In genomic region chr5:124411089-124411488, GRCh38 we compare ENCODE assay signal across 9 cellular contexts.
DNase-seq lines count a peak whose midpoint lies in the region; ATAC-seq and TF ChIP-seq lines count a peak whose summit lies in the region.
"Had no signal": no experiment of that assay in that cellular context is flagged by ENCODE, and none has a peak within 500 bp of the region (broad histone marks: within the 10 kb centered on the region; RNA-seq: fewer than 3 reads in every experiment).

No MANE protein-coding gene starts in this region.

- H3K9me3 ChIP-seq in GM23248 (ENCODE audit: low read depth) = no peaks in the 10 kb centered on the region

- ATAC-seq in GM18511 (IDR thresholded peaks at IDR 0.05; ENCODE audit: unreplicated experiment) (peak; percentile 44), foreskin keratinocyte (no peak)

- H3K4me3 ChIP-seq in GM23248 = no peak overlapping the region

- no peaks in the 10 kb centered on the region for H3K79me2 ChIP-seq in GM23248 (ENCODE audit: insufficient read depth)

- in situ Hi-C loops in GM23248 (cut with MboI) = no loop called here

- no peak overlapping the region for H2AFZ ChIP-seq in GM23248

- H3K36me3 ChIP-seq in GM23248 (ENCODE audit: low read depth) = no peaks in the 10 kb centered on the region

- peak; percentile 5 for DNase-seq in GM23248
- DNase-seq in NCI-H146 treated with DMSO at 0.1 percent for 48 hours (lab: John Stamatoyannopoulos, UW; ENCODE audit: unreplicated experiment) = peak; percentile 12
- DNase-seq in foreskin keratinocyte = no peak
- no peak for DNase-seq in CD14-positive monocyte (ENCODE audit: low spot score)
- no peak for DNase-seq in GM20000 (ENCODE audit: low spot score)
- no peak for DNase-seq in progenitor cell of endocrine pancreas (ENCODE audit: low spot score, unreplicated experiment)
- no peak for DNase-seq in DMS153 treated with DMSO at 0.1 percent for 48 hours (lab: John Stamatoyannopoulos, UW; ENCODE audit: unreplicated experiment)
- DNase-seq: activated gamma-delta T cell treated with Interleukin-2 at 50 U/mL for 16 hours had no signal

- H3K27me3 Mint-ChIP-seq in CD14-positive monocyte (ENCODE audit: low read depth in 3 of 3) (no peaks in the 10 kb centered on the region), progenitor cell of endocrine pancreas (no peaks in the 10 kb centered on the region)

- H3K4me1 Mint-ChIP-seq in CD14-positive monocyte = no peaks in the 10 kb centered on the region
- H3K4me1 Mint-ChIP-seq in progenitor cell of endocrine pancreas (ENCODE audit: low read depth) = peaks cover 12% of the 10 kb centered on the region

- H4K20me1 ChIP-seq in GM23248 (ENCODE audit: insufficient read depth) = no peaks in the 10 kb centered on the region

- H3K36me3 Mint-ChIP-seq in CD14-positive monocyte (no peaks in the 10 kb centered on the region), progenitor cell of endocrine pancreas (ENCODE audit: insufficient read depth) (peaks cover 2% of the 10 kb centered on the region)

- no peak overlapping the region for H3K9ac ChIP-seq in GM23248

- H3K27me3 ChIP-seq in GM23248 (replicated peaks; ENCODE audit: insufficient read depth) = 0 out of 2 replicates have a peak, but pooled peaks cover 3% of the 10 kb centered on the region
- no peaks in the 10 kb centered on the region for H3K27me3 ChIP-seq in foreskin keratinocyte

- no peaks in the 10 kb centered on the region for H3F3A ChIP-seq in GM23248 (ENCODE audit: insufficient read depth)

- H3K27ac ChIP-seq in GM23248 = no peak overlapping the region
- H3K27ac ChIP-seq in foreskin keratinocyte = no peak overlapping the region

- intact Hi-C loops in CD14-positive monocyte (cut with micrococcal nuclease) = no loop called here

- no peak overlapping the region for H3K27ac Mint-ChIP-seq in CD14-positive monocyte
- no peak overlapping the region for H3K27ac Mint-ChIP-seq in progenitor cell of endocrine pancreas

- H3K9me2 ChIP-seq in GM23248 (ENCODE audit: insufficient read depth) = no peaks in the 10 kb centered on the region

- H3K4me3 Mint-ChIP-seq in CD14-positive monocyte (no peak overlapping the region), progenitor cell of endocrine pancreas (ENCODE audit: low read depth) (no peak overlapping the region)

- H3K9me3 Mint-ChIP-seq in CD14-positive monocyte = peaks cover 3 to 14% (median 9%) of the 10 kb centered on the region in 7 donors
- H3K9me3 Mint-ChIP-seq in progenitor cell of endocrine pancreas (ENCODE audit: low read depth) = peaks cover 17% of the 10 kb centered on the region

- TF ChIP-seq CTCF in foreskin keratinocyte (conservative IDR thresholded peaks at IDR 0.05) (peak; percentile 30), CD14-positive monocyte (IDR thresholded peaks at IDR 0.05) (no peak), GM20000 (IDR thresholded peaks at IDR 0.05; ENCODE audit: extremely low read depth, missing control alignments) (no peak), progenitor cell of endocrine pancreas (IDR thresholded peaks at IDR 0.05; ENCODE audit: unreplicated experiment) (no peak)

- H3K4me1 ChIP-seq in GM23248 (ENCODE audit: insufficient read depth) = no peaks in the 10 kb centered on the region
- H3K4me1 ChIP-seq in foreskin keratinocyte = peaks cover 13% of the 10 kb centered on the region

- no peak overlapping the region for H3K4me2 ChIP-seq in GM23248 (ENCODE audit: unreplicated experiment)

Comparison
In these comparisons a context has a peak if more than half of its experiments do, and no peak if none do; other contexts are left out.
1. DNase-seq: peak in GM23248 (single experiment) and NCI-H146 treated with DMSO at 0.1 percent for 48 hours (single experiment); none in foreskin keratinocyte (0 of 2), CD14-positive monocyte (single experiment), GM20000 (single experiment), progenitor cell of endocrine pancreas (single experiment) and DMS153 treated with DMSO at 0.1 percent for 48 hours (single experiment).